In genomic region chr5:141051526-141051876, GRCh38 we compare ENCODE assay signal across 10 cellular contexts. TPM values are rescaled to one million over a fixed set of nuclear protein-coding genes. Genes with fewer than 3 reads are reported as not detected.
DNase-seq lines count a peak whose midpoint lies in the region; FAIRE-seq and TF ChIP-seq lines count a peak whose summit lies in the region.
"Had no signal": no experiment of that assay in that cellular context is flagged by ENCODE, and none has a peak within 500 bp of the region (broad histone marks: within the 10 kb centered on the region; RNA-seq: fewer than 3 reads in every experiment).

No MANE protein-coding gene starts in this region.

- TF ChIP-seq CTCF in AG10803 (conservative IDR thresholded peaks at IDR 0.05; ENCODE audit: low read length) (no peak), epithelial cell of proximal tubule (conservative IDR thresholded peaks at IDR 0.05; ENCODE audit: low read depth, low read length) (no peak)

- H3K27ac Mint-ChIP-seq in IgD-negative memory B cell, result no peak overlapping the region

- H2AFZ ChIP-seq in neuron (ENCODE audit: low read depth, low read length), result peak overlapping the region; percentile 96

- no peak for FAIRE-seq in RCC 7860 (lab: Jason Lieb, UNC)

- peaks cover 9% of the 10 kb centered on the region for H3K4me1 ChIP-seq in neuron (ENCODE audit: insufficient read depth, low read length)

- no peaks in the 10 kb centered on the region for H3K36me3 Mint-ChIP-seq in IgD-negative memory B cell

- peaks cover 14% of the 10 kb centered on the region for H3K27me3 Mint-ChIP-seq in IgD-negative memory B cell

- H3K4me3 Mint-ChIP-seq in IgD-negative memory B cell, result peak overlapping the region in 3 of 4 donors; percentile 22 to 85 (median 79)

- no peaks in the 10 kb centered on the region for H3K9me3 ChIP-seq in neuron (ENCODE audit: low read length)

- peaks cover 3 to 17% (median 9%) of the 10 kb centered on the region in 3 donors for H3K9me3 Mint-ChIP-seq in IgD-negative memory B cell

- peaks cover 2% of the 10 kb centered on the region for H3K27me3 ChIP-seq in neuron (ENCODE audit: insufficient read depth, low read length)

- H3K4me1 Mint-ChIP-seq in IgD-negative memory B cell, result peaks cover 0 to 2% (median 0%) of the 10 kb centered on the region in 3 donors

- H3K4me3 ChIP-seq in AG10803 (ENCODE audit: low read length) (peak overlapping the region; percentile 46), epithelial cell of proximal tubule (ENCODE audit: low read depth, low read length) (peak overlapping the region; percentile 60), neuron (ENCODE audit: low read length) (peak overlapping the region; percentile 72)

- no peaks in the 10 kb centered on the region for H3K36me3 ChIP-seq in neuron (ENCODE audit: insufficient read depth, low read length)

- no peak for DNase-seq in AG10803 (ENCODE audit: low read depth)
- no peak for DNase-seq in epithelial cell of proximal tubule (ENCODE audit: low read depth)
- no peak for DNase-seq in anterior cingulate cortex (lab: John Stamatoyannopoulos, UW)
- no peak for DNase-seq in activated CD4-positive, CD25-positive, alpha-beta regulatory T cell (lab: John Stamatoyannopoulos, UW)
- no peak for DNase-seq in HuH-7 (ENCODE audit: low spot score)
- no peak for DNase-seq in RCC 7860 (ENCODE audit: low spot score)
- DNase-seq: activated CD8-positive, alpha-beta memory T cell treated with anti-CD3 and anti-CD28 coated beads, Interleukin-2, amount 50 U/mL, for 48 hours; substantia nigra had no signal

RNA-seq across cellular contexts. Expression of gene PCDHB1, which starts 0.3 kb away (rescaled TPM):
- polyA plus RNA-seq in IgD-negative memory B cell, result not detected
- total RNA-seq in epithelial cell of proximal tubule, result not detected in 2 replicates

RNA-seq across cellular contexts. Expression of gene PCDHB2, which starts 42.9 kb away (rescaled TPM):
- polyA plus RNA-seq in IgD-negative memory B cell, result not detected
- total RNA-seq in epithelial cell of proximal tubule, result under 0.01 and 0.17 TPM in 2 replicates

RNA-seq across cellular contexts. Expression of gene PCDHB3, which starts 48.8 kb away (rescaled TPM):
- not detected for polyA plus RNA-seq in IgD-negative memory B cell
- total RNA-seq in epithelial cell of proximal tubule, result 0.22 and 0.23 TPM in 2 replicates
